ENCODE assay signal across 8 cellular contexts in the genomic region with DNA sequence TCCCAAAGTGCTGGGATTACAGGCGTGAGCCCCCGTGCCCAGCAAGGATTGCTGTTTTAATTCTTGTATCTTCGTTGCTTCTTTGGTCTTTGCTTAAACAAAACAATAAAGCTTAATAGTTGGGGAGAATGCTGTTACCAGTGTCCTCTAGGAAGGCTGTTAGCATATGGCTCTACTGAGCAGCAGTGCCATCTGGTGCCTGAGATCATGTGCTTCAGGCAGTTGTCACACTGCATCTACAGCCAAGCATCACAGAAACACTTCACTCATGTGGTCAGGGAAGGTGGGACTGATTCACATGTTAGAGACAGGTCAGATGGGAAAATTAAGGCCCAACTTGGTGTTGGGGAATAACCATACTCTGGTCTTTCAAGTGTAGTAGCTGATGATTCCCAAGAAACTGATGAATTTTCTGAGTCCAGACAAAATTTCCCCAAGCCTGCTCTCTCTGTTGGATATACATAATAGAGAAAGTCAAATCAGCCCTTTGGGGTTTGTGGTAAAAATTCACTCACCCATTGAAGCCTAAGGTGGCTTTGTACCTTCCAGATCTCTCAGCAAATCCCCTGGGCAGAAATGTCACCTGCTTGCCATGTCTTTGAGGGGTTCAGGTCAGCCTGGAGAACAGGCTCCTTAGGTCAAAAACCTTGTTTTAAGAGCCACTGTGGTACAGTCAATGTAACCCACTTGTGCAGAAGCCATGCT. TPM values are rescaled to one million over a fixed set of nuclear protein-coding genes. Genes with fewer than 3 reads are reported as not detected.
DNase-seq lines count a peak whose midpoint lies in the region; ATAC-seq, FAIRE-seq and TF ChIP-seq lines count a peak whose summit lies in the region.

No MANE protein-coding gene starts in this region.

- in situ Hi-C loops in K562 (cut with MboI), result no loop called here

- H3K4me3 ChIP-seq in K562 (no peak overlapping the region), kidney (ENCODE audit: low read length in 2 of 2) (no peak overlapping the region), upper lobe of right lung (no peak overlapping the region)

- FAIRE-seq in K562 (lab: Jason Lieb, UNC) (peak; percentile 94), kidney (lab: Jason Lieb, UNC) (no peak)

- H3K4me2 ChIP-seq in K562 (ENCODE audit: insufficient read depth, low read length), result no peak overlapping the region

- H3K27ac ChIP-seq in K562 (ENCODE audit: extremely low read depth, low read depth, low read length), result no peak overlapping the region
- no peak overlapping the region for H3K27ac ChIP-seq in kidney (ENCODE audit: low read depth in 2 of 2, low read length in 2 of 2)
- H3K27ac ChIP-seq in upper lobe of right lung, result no peak overlapping the region

- peaks cover 8% of the 10 kb centered on the region; the same call in 1 of the 3 replicates for H3K36me3 ChIP-seq in K562 (ENCODE audit: control insufficient read depth, insufficient read depth, low read length)
- peaks cover 11 to 15% of the 10 kb centered on the region in 2 donors for H3K36me3 ChIP-seq in kidney (ENCODE audit: control insufficient read depth in 1 of 2, insufficient read depth in 2 of 2, low read length in 2 of 2)
- H3K36me3 ChIP-seq in upper lobe of right lung, result peaks cover 37% of the 10 kb centered on the region

- POLR2A ChIA-PET in K562 (lab: Yijun Ruan, JAX), result interaction anchor here (0.6 to 0.9 kb wide), 2 partner anchors 85 to 429 kb away, joined by 3 read pairs; partner anchors contain the start of gene MRPS24

- intact Hi-C loops in K562 (cut with micrococcal nuclease) (loop anchor here (1.0 to 10.0 kb wide), 2 partner anchors 115 to 370 kb away; partner anchors contain the start of gene STK17A), kidney (cut with DNase I) (no loop called here), upper lobe of right lung (cut with DNase I) (no loop called here)

- no peak for TF ChIP-seq POLR2A in K562 (conservative IDR thresholded peaks at IDR 0.05)

- no peak for TF ChIP-seq EP300 in K562 (IDR thresholded peaks at IDR 0.05; ENCODE audit: low read length)

- H3K9me1 ChIP-seq in K562 (ENCODE audit: control insufficient read depth, insufficient read depth, low read length), result no peaks in the 10 kb centered on the region

- no peaks in the 10 kb centered on the region; the same call in 1 of the 2 replicates for H4K20me1 ChIP-seq in K562 (replicated peaks; ENCODE audit: control insufficient read depth, insufficient read depth, low read length)

- H3K4me1 ChIP-seq in K562 (replicated peaks in 1 of 2; ENCODE audit: control insufficient read depth in 2 of 2, insufficient read depth in 2 of 2, low read length in 2 of 2) (no peaks in the 10 kb centered on the region), kidney (ENCODE audit: control insufficient read depth in 1 of 2, insufficient read depth in 1 of 2, low read depth in 1 of 2, low read length in 2 of 2) (no peaks in the 10 kb centered on the region), upper lobe of right lung (no peaks in the 10 kb centered on the region)

- WGBS in K562 (ENCODE audit: insufficient coverage, low coverage, missing lambda C conversion rate), result 10% methylated on average over 3 of the region's 3 CpGs

- H3K9ac ChIP-seq in K562 (ENCODE audit: insufficient read depth in 1 of 2, low read depth in 2 of 2, low read length in 2 of 2) (no peak overlapping the region), kidney (ENCODE audit: low read length in 2 of 2) (no peak overlapping the region)

- TF ChIP-seq RAD21 in K562 (CRISPR knock-in tag; conservative IDR thresholded peaks at IDR 0.05 in 1 of 2, IDR thresholded peaks at IDR 0.05 in 1 of 2), result peak; percentile 33 to 74; a peak in 2 of 4 replicates

- H3K9me3 ChIP-seq in K562 (replicated peaks; ENCODE audit: control insufficient read depth, insufficient read depth, low read depth, low read length) (no peaks in the 10 kb centered on the region), kidney (ENCODE audit: control insufficient read depth in 1 of 2, low read length in 2 of 2) (no peaks in the 10 kb centered on the region), upper lobe of right lung (no peaks in the 10 kb centered on the region)

- CTCF ChIA-PET in K562 (lab: Yijun Ruan, JAX; ENCODE audit: low intra/inter-chr PET ratio), result interaction anchor here (0.6 to 0.7 kb wide), 2 partner anchors 116 to 510 kb away, joined by 5 read pairs; no protein-coding TSS in a partner anchor

- no peaks in the 10 kb centered on the region for H3K27me3 ChIP-seq in K562 (ENCODE audit: control insufficient read depth in 2 of 2, insufficient read depth in 2 of 2, low read length in 2 of 2)
- no peaks in the 10 kb centered on the region for H3K27me3 ChIP-seq in upper lobe of right lung

- DNase-seq in stimulated activated CD4-positive, alpha-beta T cell treated with anti-CD3 and anti-CD28 coated beads, Interleukin-15, amount 100 ng/mL, for 24 hours, result peak; percentile 14
- DNase-seq in stimulated activated CD4-positive, alpha-beta T cell treated with anti-CD3 and anti-CD28 coated beads, Interleukin-4, amount 100 ng/mL, for 24 hours, result no peak
- DNase-seq in NCI-H524 (lab: John Stamatoyannopoulos, UW), result peak; percentile 45 to 74
- DNase-seq in K562 (ENCODE audit: extremely low read depth in 1 of 4, low spot score in 3 of 4), result peak; percentile 51 to 70 (median 60)
- DNase-seq in kidney, result no peak
- DNase-seq in upper lobe of right lung, result no peak
- DNase-seq in activated CD8-positive, alpha-beta memory T cell treated with anti-CD3 and anti-CD28 coated beads for 24 hours, result no peak

- H2AFZ ChIP-seq in K562 (ENCODE audit: low read depth, low read length), result no peak overlapping the region

- TF ChIP-seq CTCF in K562 (IDR thresholded peaks at IDR 0.05 in 2 of 3, conservative IDR thresholded peaks at IDR 0.05 in 1 of 3; ENCODE audit: insufficient read depth in 2 of 3, low read depth in 1 of 3, low read length in 3 of 3) (peak; percentile 71 to 79 (median 74)), kidney (IDR thresholded peaks at IDR 0.05; ENCODE audit: borderline replicate concordance, extremely low read depth, insufficient read depth) (peak; percentile 42), upper lobe of right lung (IDR thresholded peaks at IDR 0.05) (peak; percentile 31)

- no TSS peak for BruUV-seq in K562 (replicated peaks; lab: Mats Ljungman, UMichigan)

- H3K79me2 ChIP-seq in K562 (ENCODE audit: control insufficient read depth, insufficient read depth, low read length), result no peaks in the 10 kb centered on the region

- peak; percentile 70 for ATAC-seq in HG02571 (IDR thresholded peaks at IDR 0.05; ENCODE audit: unreplicated experiment)
- ATAC-seq in K562, result peak; percentile 99
- no peak for ATAC-seq in upper lobe of right lung

RNA-seq across cellular contexts. Expression of gene UBE2D4, which starts 28.4 kb away (rescaled TPM):
- total RNA-seq in K562 (2011; cell fraction: chromatin; rRNA removed; ENCODE audit: low replicate concordance), result 5.1 and 8.4 TPM in 2 replicates
- total RNA-seq in K562 (2011; cell fraction: nucleolus; rRNA removed), result 3.8 and 4.3 TPM in 2 replicates
- total RNA-seq in K562 (2011; cell fraction: nucleoplasm; rRNA removed), result 4.6 and 7.3 TPM in 2 replicates
- 4.5 and 9.1 TPM in 2 replicates for total RNA-seq in K562 (2014; rRNA removed)
- 6.4 and 6.9 TPM in 2 replicates for total RNA-seq in K562 (2014; rRNA removed; fragmentation: Illumina TruSeq; extraction: Trizol)
- 7.0 and 8.3 TPM in 2 replicates for total RNA-seq in K562 (2015; rRNA removed; fragmentation: Illumina TruSeq; extraction: Trizol)
- 10.2 and 11.7 TPM in 2 replicates for total RNA-seq in K562 (2021)
- 14.3 and 17.4 TPM in 2 replicates for polyA plus RNA-seq in K562 (2011; rRNA removed)
- polyA plus RNA-seq in K562 (2011; cell fraction: cytosol; rRNA removed), result 24.0 and 24.2 TPM in 2 replicates
- polyA plus RNA-seq in K562 (2011; cell fraction: nucleus; rRNA removed), result 9.4 and 10.3 TPM in 2 replicates
- 10.5 and 13.2 TPM in 2 replicates for polyA plus RNA-seq in K562 (2012)
- polyA plus RNA-seq in K562 (2014; fragmentation: Illumina TruSeq; extraction: Trizol), result 12.0 and 16.2 TPM in 2 replicates
- 1 to 10 TPM; 3.3 to 4.7 TPM for polyA plus RNA-seq in K562 (2014; fragmentation: Nextera tagmentation; extraction: Ambion mirVana)
- polyA plus RNA-seq in K562 (2014; rRNA removed), result 7.5 and 9.0 TPM in 2 replicates
- 14.8 and 20.1 TPM in 2 replicates for polyA minus RNA-seq in K562 (2011; rRNA and poly(A)+ RNA removed)
- 7.6 and 11.1 TPM in 2 replicates for polyA minus RNA-seq in K562 (2011; cell fraction: cytosol; rRNA and poly(A)+ RNA removed)
- 1.3 and 4.7 TPM in 2 replicates for polyA minus RNA-seq in K562 (2011; cell fraction: nucleus; rRNA and poly(A)+ RNA removed)
- total RNA-seq in kidney, result 21.4 TPM
- 27.8 TPM for polyA plus RNA-seq in kidney (ENCODE audit: insufficient read depth, low read depth, low replicate concordance)
- total RNA-seq in upper lobe of right lung, result 27.2 TPM

RNA-seq across cellular contexts. Expression of gene SPDYE1, which starts 43.0 kb away (rescaled TPM):
- total RNA-seq in K562 (2011; cell fraction: chromatin; rRNA removed; ENCODE audit: low replicate concordance), result 0.65 TPM in 1 of 2 replicates, not detected in the other
- not detected in 2 replicates for total RNA-seq in K562 (2011; cell fraction: nucleolus; rRNA removed)
- total RNA-seq in K562 (2011; cell fraction: nucleoplasm; rRNA removed), result not detected in 2 replicates
- not detected in 2 replicates for total RNA-seq in K562 (2014; rRNA removed)
- total RNA-seq in K562 (2014; rRNA removed; fragmentation: Illumina TruSeq; extraction: Trizol), result not detected in 2 replicates
- total RNA-seq in K562 (2015; rRNA removed; fragmentation: Illumina TruSeq; extraction: Trizol), result not detected in 2 replicates
- total RNA-seq in K562 (2021), result not detected in 2 replicates
- not detected in 2 replicates for polyA plus RNA-seq in K562 (2011; rRNA removed)
- polyA plus RNA-seq in K562 (2011; cell fraction: cytosol; rRNA removed), result not detected in 2 replicates
- not detected in 2 replicates for polyA plus RNA-seq in K562 (2011; cell fraction: nucleus; rRNA removed)
- polyA plus RNA-seq in K562 (2012), result 0.13 and 0.18 TPM in 2 replicates
- polyA plus RNA-seq in K562 (2014; fragmentation: Illumina TruSeq; extraction: Trizol), result not detected in 2 replicates
- polyA plus RNA-seq in K562 (2014; fragmentation: Nextera tagmentation; extraction: Ambion mirVana), result under 1 TPM; 0.04 to 0.10 TPM
- not detected in 2 replicates for polyA plus RNA-seq in K562 (2014; rRNA removed)
- polyA minus RNA-seq in K562 (2011; rRNA and poly(A)+ RNA removed), result not detected in 2 replicates
- not detected in 2 replicates for polyA minus RNA-seq in K562 (2011; cell fraction: cytosol; rRNA and poly(A)+ RNA removed)
- polyA minus RNA-seq in K562 (2011; cell fraction: nucleus; rRNA and poly(A)+ RNA removed), result not detected in 2 replicates
- total RNA-seq in kidney, result not detected
- not detected for polyA plus RNA-seq in kidney (ENCODE audit: insufficient read depth, low read depth, low replicate concordance)
- not detected for total RNA-seq in upper lobe of right lung

RNA-seq across cellular contexts. Expression of gene URGCP, which starts 48.3 kb away (rescaled TPM):
- 23.3 and 33.1 TPM in 2 replicates for total RNA-seq in K562 (2011; cell fraction: chromatin; rRNA removed; ENCODE audit: low replicate concordance)
- total RNA-seq in K562 (2011; cell fraction: nucleolus; rRNA removed), result 21.2 and 24.7 TPM in 2 replicates
- total RNA-seq in K562 (2011; cell fraction: nucleoplasm; rRNA removed), result 19.4 and 24.6 TPM in 2 replicates
- 17.0 and 18.4 TPM in 2 replicates for total RNA-seq in K562 (2014; rRNA removed)
- 9.7 and 10.3 TPM in 2 replicates for total RNA-seq in K562 (2014; rRNA removed; fragmentation: Illumina TruSeq; extraction: Trizol)
- 12.4 and 14.2 TPM in 2 replicates for total RNA-seq in K562 (2015; rRNA removed; fragmentation: Illumina TruSeq; extraction: Trizol)
- total RNA-seq in K562 (2021), result 15.6 and 18.7 TPM in 2 replicates
- 14.9 and 15.6 TPM in 2 replicates for polyA plus RNA-seq in K562 (2011; rRNA removed)
- polyA plus RNA-seq in K562 (2011; cell fraction: cytosol; rRNA removed), result 11.3 and 12.8 TPM in 2 replicates
- 19.8 and 22.6 TPM in 2 replicates for polyA plus RNA-seq in K562 (2011; cell fraction: nucleus; rRNA removed)
- 12.3 and 14.9 TPM in 2 replicates for polyA plus RNA-seq in K562 (2012)
- 14.8 and 25.8 TPM in 2 replicates for polyA plus RNA-seq in K562 (2014; fragmentation: Illumina TruSeq; extraction: Trizol)
- 1 to 10 TPM; 1.7 to 3.8 TPM for polyA plus RNA-seq in K562 (2014; fragmentation: Nextera tagmentation; extraction: Ambion mirVana)
- polyA plus RNA-seq in K562 (2014; rRNA removed), result 10.7 and 12.5 TPM in 2 replicates
- 16.6 and 18.6 TPM in 2 replicates for polyA minus RNA-seq in K562 (2011; rRNA and poly(A)+ RNA removed)
- polyA minus RNA-seq in K562 (2011; cell fraction: cytosol; rRNA and poly(A)+ RNA removed), result 9.7 and 11.0 TPM in 2 replicates
- 7.9 and 9.0 TPM in 2 replicates for polyA minus RNA-seq in K562 (2011; cell fraction: nucleus; rRNA and poly(A)+ RNA removed)
- 41.0 TPM for total RNA-seq in kidney
- 32.9 TPM for polyA plus RNA-seq in kidney (ENCODE audit: insufficient read depth, low read depth, low replicate concordance)
- 29.1 TPM for total RNA-seq in upper lobe of right lung

Comparison
In these comparisons a context has a peak if more than half of its experiments do, and no peak if none do; other contexts are left out.
1. DNase-seq: peak in stimulated activated CD4-positive, alpha-beta T cell treated with anti-CD3 and anti-CD28 coated beads, Interleukin-15, amount 100 ng/mL, for 24 hours (single experiment), NCI-H524 (2 of 2) and K562 (4 of 4); none in stimulated activated CD4-positive, alpha-beta T cell treated with anti-CD3 and anti-CD28 coated beads, Interleukin-4, amount 100 ng/mL, for 24 hours (single experiment), kidney (single experiment), upper lobe of right lung (single experiment) and activated CD8-positive, alpha-beta memory T cell treated with anti-CD3 and anti-CD28 coated beads for 24 hours (single experiment).
2. Peak in every context shown above with its lines, with median percentiles within 50 percentile points of each other: CTCF ChIP-seq.